Comparison of ENCODE assay signal across 8 cellular contexts in the genomic region with DNA sequence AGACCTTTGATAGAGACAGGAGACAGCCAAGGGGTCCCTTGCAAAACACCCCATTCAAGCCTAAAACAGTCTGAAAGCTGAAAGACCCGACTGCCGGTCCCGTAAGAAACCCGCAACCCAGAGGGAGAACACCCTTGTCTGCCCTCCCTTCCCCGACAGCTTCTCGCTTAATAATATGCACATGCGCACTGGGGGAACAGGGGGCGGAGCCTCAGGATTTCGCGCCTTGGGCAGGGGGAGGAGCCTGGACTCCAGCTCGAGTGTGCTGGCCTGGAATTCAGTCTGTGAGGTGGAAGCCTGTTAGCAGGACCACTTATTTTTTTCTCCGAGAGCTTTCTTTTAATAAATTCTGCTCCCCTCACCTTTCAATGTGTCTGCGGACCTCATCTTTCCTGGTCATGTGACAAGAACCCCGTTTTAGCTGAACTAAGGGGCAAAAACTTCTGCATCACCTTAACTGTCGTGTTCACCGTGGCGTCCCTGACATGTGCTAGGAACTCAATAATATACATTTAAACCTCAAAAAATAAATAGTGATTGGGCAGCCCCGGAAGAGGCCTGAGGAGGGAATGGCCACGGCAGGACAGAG. TPM values are rescaled to one million over a fixed set of nuclear protein-coding genes. Genes with fewer than 3 reads are reported as not detected.
DNase-seq lines count a peak whose midpoint lies in the region; ATAC-seq and TF ChIP-seq lines count a peak whose summit lies in the region.

No MANE protein-coding gene starts in this region.

- H3K79me2 ChIP-seq in GM23338 (replicated peaks; ENCODE audit: insufficient read depth), result no peaks in the 10 kb centered on the region

- H3K4me3 ChIP-seq in AG10803 (ENCODE audit: low read length) (peak overlapping the region; percentile 42), GM23338 (peak overlapping the region; percentile 55), choroid plexus epithelial cell (ENCODE audit: low read depth, low read length) (peak overlapping the region; percentile 49)

- H3K9me2 ChIP-seq in GM23338 (ENCODE audit: insufficient read depth), result no peaks in the 10 kb centered on the region

- TF ChIP-seq CTCF in AG10803 (conservative IDR thresholded peaks at IDR 0.05; ENCODE audit: low read length) (no peak), GM23338 (conservative IDR thresholded peaks at IDR 0.05; ENCODE audit: low read depth in 2 of 2) (no peak), choroid plexus epithelial cell (conservative IDR thresholded peaks at IDR 0.05; ENCODE audit: low read depth, low read length) (no peak), mesothelial cell of epicardium (IDR thresholded peaks at IDR 0.05; ENCODE audit: unreplicated experiment) (no peak)

- no peak overlapping the region for H3K27ac Mint-ChIP-seq in GM23338
- H3K27ac Mint-ChIP-seq in T-helper 2 cell treated with Interferon-gamma antibody and Interleukin-4, amounts not matched to agents 5 μg/mL and 100 μg/mL, for 36 hours, result peak overlapping the region; percentile 80
- no peak overlapping the region for H3K27ac Mint-ChIP-seq in mesothelial cell of epicardium

- H3K4me2 ChIP-seq in GM23338, result peak overlapping the region; percentile 84

- no peaks in the 10 kb centered on the region for H3K9me3 Mint-ChIP-seq in GM23338
- no peaks in the 10 kb centered on the region for H3K9me3 Mint-ChIP-seq in T-helper 2 cell treated with Interferon-gamma antibody and Interleukin-4, amounts not matched to agents 5 μg/mL and 100 μg/mL, for 36 hours
- no peaks in the 10 kb centered on the region for H3K9me3 Mint-ChIP-seq in mesothelial cell of epicardium

- no peaks in the 10 kb centered on the region for H3F3A ChIP-seq in GM23338 (replicated peaks; ENCODE audit: low read depth)

- H3K4me1 Mint-ChIP-seq in GM23338 (peaks cover 23% of the 10 kb centered on the region), mesothelial cell of epicardium (no peaks in the 10 kb centered on the region)
- H3K4me1 Mint-ChIP-seq in T-helper 2 cell treated with Interferon-gamma antibody and Interleukin-4, amounts not matched to agents 5 μg/mL and 100 μg/mL, for 36 hours (ENCODE audit: low read depth), result peaks cover 25% of the 10 kb centered on the region

- DNase-seq in AG10803 (ENCODE audit: low read depth) (peak; percentile 48), GM23338 (ENCODE audit: low spot score) (peak; percentile 96), choroid plexus epithelial cell (ENCODE audit: low read depth) (peak; percentile 81), mesothelial cell of epicardium (ENCODE audit: low spot score in 2 of 2, unreplicated experiment in 2 of 2) (no peak), HT-29 (ENCODE audit: low spot score) (no peak), NCI-H187 (lab: John Stamatoyannopoulos, UW) (no peak)
- peak; percentile 69 for DNase-seq in T-helper 2 cell treated with Interferon-gamma antibody and Interleukin-4, amounts not matched to agents 5 μg/mL and 100 μg/mL, for 36 hours (ENCODE audit: low spot score)
- DNase-seq in stimulated activated CD8-positive, alpha-beta memory T cell treated with anti-CD3 and anti-CD28 coated beads, Interleukin-7, amount 100 ng/mL, for 24 hours (ENCODE audit: low read depth), result peak; percentile 33

- peaks cover 12% of the 10 kb centered on the region for H3K4me1 ChIP-seq in GM23338 (ENCODE audit: insufficient read depth)

- peak; percentile 91 for ATAC-seq in GM23338

- H3K27me3 Mint-ChIP-seq in GM23338 (ENCODE audit: insufficient read depth, low read depth, poor library complexity) (peaks cover 8% of the 10 kb centered on the region), mesothelial cell of epicardium (ENCODE audit: low read depth) (no peaks in the 10 kb centered on the region)
- peaks cover 3% of the 10 kb centered on the region for H3K27me3 Mint-ChIP-seq in T-helper 2 cell treated with Interferon-gamma antibody and Interleukin-4, amounts not matched to agents 5 μg/mL and 100 μg/mL, for 36 hours (ENCODE audit: low read depth)

- no peaks in the 10 kb centered on the region for H3K27me3 ChIP-seq in GM23338 (ENCODE audit: insufficient read depth)

- H4K20me1 ChIP-seq in GM23338 (replicated peaks; ENCODE audit: insufficient read depth), result no peaks in the 10 kb centered on the region

- peak overlapping the region; percentile 97 for H3K27ac ChIP-seq in GM23338 (ENCODE audit: low read depth)

- no peaks in the 10 kb centered on the region for H3K36me3 ChIP-seq in GM23338 (ENCODE audit: insufficient read depth)

- H3K4me3 Mint-ChIP-seq in GM23338 (peak overlapping the region; percentile 54), mesothelial cell of epicardium (peak overlapping the region; percentile 47)
- H3K4me3 Mint-ChIP-seq in T-helper 2 cell treated with Interferon-gamma antibody and Interleukin-4, amounts not matched to agents 5 μg/mL and 100 μg/mL, for 36 hours, result peak overlapping the region; percentile 62

- peak overlapping the region; percentile 88 for H2AFZ ChIP-seq in GM23338

- no peaks in the 10 kb centered on the region; the same call in 2 of the 3 replicates for H3K36me3 Mint-ChIP-seq in GM23338 (ENCODE audit: low read depth)
- no peaks in the 10 kb centered on the region for H3K36me3 Mint-ChIP-seq in T-helper 2 cell treated with Interferon-gamma antibody and Interleukin-4, amounts not matched to agents 5 μg/mL and 100 μg/mL, for 36 hours (ENCODE audit: low read depth)
- no peaks in the 10 kb centered on the region for H3K36me3 Mint-ChIP-seq in mesothelial cell of epicardium

TF ChIP-seq in GM23338, 12 proteins besides CTCF, POLR2A, EP300 and RAD21:
- TF ChIP-seq JUNB (IDR thresholded peaks at IDR 0.05; ENCODE audit: unreplicated experiment), result no peak
- TF ChIP-seq POLR2AphosphoS5 (IDR thresholded peaks at IDR 0.05; ENCODE audit: low read depth), result peak; percentile 77
- TF ChIP-seq, protein P1, sequence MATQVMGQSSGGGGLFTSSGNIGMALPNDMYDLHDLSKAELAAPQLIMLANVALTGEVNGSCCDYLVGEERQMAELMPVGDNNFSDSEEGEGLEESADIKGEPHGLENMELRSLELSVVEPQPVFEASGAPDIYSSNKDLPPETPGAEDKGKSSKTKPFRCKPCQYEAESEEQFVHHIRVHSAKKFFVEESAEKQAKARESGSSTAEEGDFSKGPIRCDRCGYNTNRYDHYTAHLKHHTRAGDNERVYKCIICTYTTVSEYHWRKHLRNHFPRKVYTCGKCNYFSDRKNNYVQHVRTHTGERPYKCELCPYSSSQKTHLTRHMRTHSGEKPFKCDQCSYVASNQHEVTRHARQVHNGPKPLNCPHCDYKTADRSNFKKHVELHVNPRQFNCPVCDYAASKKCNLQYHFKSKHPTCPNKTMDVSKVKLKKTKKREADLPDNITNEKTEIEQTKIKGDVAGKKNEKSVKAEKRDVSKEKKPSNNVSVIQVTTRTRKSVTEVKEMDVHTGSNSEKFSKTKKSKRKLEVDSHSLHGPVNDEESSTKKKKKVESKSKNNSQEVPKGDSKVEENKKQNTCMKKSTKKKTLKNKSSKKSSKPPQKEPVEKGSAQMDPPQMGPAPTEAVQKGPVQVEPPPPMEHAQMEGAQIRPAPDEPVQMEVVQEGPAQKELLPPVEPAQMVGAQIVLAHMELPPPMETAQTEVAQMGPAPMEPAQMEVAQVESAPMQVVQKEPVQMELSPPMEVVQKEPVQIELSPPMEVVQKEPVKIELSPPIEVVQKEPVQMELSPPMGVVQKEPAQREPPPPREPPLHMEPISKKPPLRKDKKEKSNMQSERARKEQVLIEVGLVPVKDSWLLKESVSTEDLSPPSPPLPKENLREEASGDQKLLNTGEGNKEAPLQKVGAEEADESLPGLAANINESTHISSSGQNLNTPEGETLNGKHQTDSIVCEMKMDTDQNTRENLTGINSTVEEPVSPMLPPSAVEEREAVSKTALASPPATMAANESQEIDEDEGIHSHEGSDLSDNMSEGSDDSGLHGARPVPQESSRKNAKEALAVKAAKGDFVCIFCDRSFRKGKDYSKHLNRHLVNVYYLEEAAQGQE (IDR thresholded peaks at IDR 0.05; ENCODE audit: unreplicated experiment), result no peak

RNA-seq across cellular contexts. Expression of a gene that starts 17.0 kb away (rescaled TPM):
- total RNA-seq in GM23338 (2014; rRNA removed; shearing (Covaris generic)), result 0.31 and 0.54 TPM in 2 replicates
- 0.21 and 0.23 TPM in 2 replicates for polyA plus RNA-seq in GM23338 (2016; fragmentation: Nextera tagmentation; extraction: Ambion mirVana)
- total RNA-seq in mesothelial cell of epicardium, result 0.31 to 0.75 TPM (median 0.61 TPM) in 3 replicates
- total RNA-seq in HT-29 (2014; rRNA removed; shearing (Covaris generic)), result 1.1 and 3.6 TPM in 2 replicates

Comparison
In these comparisons a context has a peak if more than half of its experiments do, and no peak if none do; other contexts are left out.
1. DNase-seq: peak in AG10803 (single experiment), GM23338 (single experiment), T-helper 2 cell treated with Interferon-gamma antibody and Interleukin-4, amounts not matched to agents 5 μg/mL and 100 μg/mL, for 36 hours (single experiment), choroid plexus epithelial cell (single experiment) and stimulated activated CD8-positive, alpha-beta memory T cell treated with anti-CD3 and anti-CD28 coated beads, Interleukin-7, amount 100 ng/mL, for 24 hours (single experiment); none in mesothelial cell of epicardium (0 of 2), HT-29 (single experiment) and NCI-H187 (0 of 2).
2. Peak in every context shown above with its lines, with median percentiles within 50 percentile points of each other: H3K4me3 ChIP-seq and H3K4me3 Mint-ChIP-seq.